21 cellular contexts compared by ENCODE assay signal in genomic region chr5:61053937-61054336, GRCh38.
DNase-seq lines count a peak whose midpoint lies in the region; ATAC-seq and TF ChIP-seq lines count a peak whose summit lies in the region.
"Had no signal": no experiment of that assay in that cellular context is flagged by ENCODE, and none has a peak within 500 bp of the region (broad histone marks: within the 10 kb centered on the region; RNA-seq: fewer than 3 reads in every experiment).

No MANE protein-coding gene starts in this region.

- H3K79me1 ChIP-seq in mesenchymal stem cell (replicated peaks; ENCODE audit: low read length, poor library complexity, severe bottlenecking) = peaks cover 3% of the 10 kb centered on the region

- no peak overlapping the region for H3K4me2 ChIP-seq in GM23248 (ENCODE audit: unreplicated experiment)
- H3K4me2 ChIP-seq in mesenchymal stem cell (ENCODE audit: low read length, poor library complexity, severe bottlenecking) = peak overlapping the region; percentile 5

- H3K36me3 ChIP-seq in GM23248 (ENCODE audit: low read depth) = no peaks in the 10 kb centered on the region
- no peaks in the 10 kb centered on the region for H3K36me3 ChIP-seq in RWPE2 (ENCODE audit: low read depth)
- H3K36me3 ChIP-seq in mesenchymal stem cell (ENCODE audit: control insufficient read depth in 1 of 2, insufficient read depth in 2 of 2, low read depth in 1 of 2, low read length in 2 of 2) = no peaks in the 10 kb centered on the region
- no peaks in the 10 kb centered on the region for H3K36me3 ChIP-seq in effector memory CD4-positive, alpha-beta T cell (ENCODE audit: control insufficient read depth, insufficient read depth, low read length)
- no peaks in the 10 kb centered on the region for H3K36me3 ChIP-seq in naive thymus-derived CD4-positive, alpha-beta T cell (ENCODE audit: control insufficient read depth in 2 of 3, insufficient read depth in 3 of 3, low read length in 3 of 3)
- H3K36me3 ChIP-seq: uterus had no signal

- CTCF ChIA-PET in naive thymus-derived CD4-positive, alpha-beta T cell (lab: Charles Lee) = no interaction called here

- peaks cover 21% of the 10 kb centered on the region for H3F3A ChIP-seq in GM23248 (ENCODE audit: insufficient read depth)

- H2AFZ ChIP-seq in GM23248 (no peak overlapping the region), mesenchymal stem cell (ENCODE audit: low read depth, low read length) (no peak overlapping the region)

- no peak overlapping the region for H2BK12ac ChIP-seq in mesenchymal stem cell (ENCODE audit: low read length in 2 of 2)

- 33 to 44% methylated on average over 2 of the region's 2 CpGs for WGBS in GM23248 (ENCODE audit: low coverage in 1 of 2, low lambda C conversion rate in 2 of 2, missing lambda C conversion rate in 2 of 2), 2 experiments
- 39% methylated on average over 2 of the region's 2 CpGs for whole genome bisulfite sequencing in mesenchymal stem cell

- H3K9me3 ChIP-seq in GM23248 (ENCODE audit: low read depth) = no peaks in the 10 kb centered on the region
- H3K9me3 ChIP-seq in RWPE2 (ENCODE audit: severe bottlenecking) = no peaks in the 10 kb centered on the region
- H3K9me3 ChIP-seq in mesenchymal stem cell (ENCODE audit: control insufficient read depth, low read length) = no peaks in the 10 kb centered on the region
- no peaks in the 10 kb centered on the region for H3K9me3 ChIP-seq in effector memory CD4-positive, alpha-beta T cell (ENCODE audit: control insufficient read depth, low read length)
- H3K9me3 ChIP-seq in naive thymus-derived CD4-positive, alpha-beta T cell (ENCODE audit: control insufficient read depth in 2 of 3, low read length in 3 of 3) = no peaks in the 10 kb centered on the region
- H3K9me3 ChIP-seq: uterus had no signal

- DNase-seq in GM23248 = peak; percentile 60
- DNase-seq in RWPE2 (ENCODE audit: low spot score) = no peak
- peak; percentile 52 for DNase-seq in epithelial cell of proximal tubule (ENCODE audit: low read depth)
- DNase-seq in mesenchymal stem cell = peak; percentile 32
- no peak for DNase-seq in effector memory CD4-positive, alpha-beta T cell
- DNase-seq in naive thymus-derived CD4-positive, alpha-beta T cell = no peak
- no peak for DNase-seq in effector CD8-positive, alpha-beta T cell (lab: John Stamatoyannopoulos, UW)
- DNase-seq in SW480 (ENCODE audit: low spot score) = no peak
- DNase-seq: activated CD4-positive, alpha-beta T cell treated with anti-CD3 and anti-CD28 coated beads for 48 hours; effector memory CD8-positive, alpha-beta T cell; H9; left ventricle myocardium superior; NCI-H187; NCI-H748 treated with DMSO at 0.1 percent for 48 hours; nephron progenitor cell; posterior cingulate gyrus; SIG-M5; uterus had no signal

- no peak overlapping the region for H4K8ac ChIP-seq in mesenchymal stem cell (ENCODE audit: low read length)

- no peak overlapping the region for H2AK5ac ChIP-seq in mesenchymal stem cell (ENCODE audit: low read length, severe bottlenecking)

- H3K79me2 ChIP-seq in GM23248 (ENCODE audit: insufficient read depth) = peaks cover 52% of the 10 kb centered on the region

- H3K9me2 ChIP-seq in GM23248 (ENCODE audit: insufficient read depth) = no peaks in the 10 kb centered on the region

- H3K27me3 Mint-ChIP-seq in naive thymus-derived CD4-positive, alpha-beta T cell = no peaks in the 10 kb centered on the region
- H3K27me3 Mint-ChIP-seq: effector memory CD8-positive, alpha-beta T cell had no signal

- H3K27ac ChIP-seq in GM23248 (peak overlapping the region; percentile 58; the same call in 1 of the 2 replicates), RWPE2 (ENCODE audit: poor library complexity, severe bottlenecking) (peak overlapping the region; percentile 70), mesenchymal stem cell (ENCODE audit: low read length, poor library complexity, severe bottlenecking) (no peak overlapping the region)
- no peak overlapping the region for H3K27ac ChIP-seq in effector memory CD4-positive, alpha-beta T cell (ENCODE audit: insufficient read depth, low read length, poor library complexity, severe bottlenecking)
- no peak overlapping the region for H3K27ac ChIP-seq in naive thymus-derived CD4-positive, alpha-beta T cell (ENCODE audit: low read depth, low read length)
- H3K27ac ChIP-seq: uterus had no signal

- H2BK5ac ChIP-seq in mesenchymal stem cell (ENCODE audit: low read depth, low read length, poor library complexity, severe bottlenecking) = no peak overlapping the region

- H3K9ac ChIP-seq in GM23248 (no peak overlapping the region), mesenchymal stem cell (ENCODE audit: low read length) (peak overlapping the region; percentile 56)

- in situ Hi-C loops in GM23248 (cut with MboI) = no loop called here

- 0 out of 3 replicates have a peak, but pooled peaks have one; percentile 19 for ATAC-seq in RWPE2 (ENCODE audit: low read depth)
- ATAC-seq in naive thymus-derived CD4-positive, alpha-beta T cell = no peak
- ATAC-seq: activated naive CD4-positive, alpha-beta T cell treated with anti-CD3 and anti-CD28 coated beads, Interleukin-2, amount 50 U/mL, for 72 hours; effector memory CD8-positive, alpha-beta T cell; K562; left ventricle myocardium superior had no signal

- no peak overlapping the region for H3K4ac ChIP-seq in mesenchymal stem cell (ENCODE audit: low read depth in 1 of 2, low read length in 2 of 2)

- peaks cover 0 to 12% (median 4%) of the 10 kb centered on the region in 5 donors for H3K36me3 Mint-ChIP-seq in naive thymus-derived CD4-positive, alpha-beta T cell

- no peaks in the 10 kb centered on the region for H3K27me3 ChIP-seq in GM23248 (replicated peaks; ENCODE audit: insufficient read depth)
- no peaks in the 10 kb centered on the region for H3K27me3 ChIP-seq in RWPE2 (ENCODE audit: insufficient read depth, poor library complexity, severe bottlenecking)
- no peaks in the 10 kb centered on the region for H3K27me3 ChIP-seq in mesenchymal stem cell (ENCODE audit: control insufficient read depth in 1 of 2, insufficient read depth in 1 of 2, low read length in 2 of 2)
- no peaks in the 10 kb centered on the region for H3K27me3 ChIP-seq in effector memory CD4-positive, alpha-beta T cell (replicated peaks; ENCODE audit: control insufficient read depth, insufficient read depth, low read length, poor library complexity, severe bottlenecking)
- no peaks in the 10 kb centered on the region for H3K27me3 ChIP-seq in naive thymus-derived CD4-positive, alpha-beta T cell (ENCODE audit: control insufficient read depth in 2 of 2, insufficient read depth in 2 of 2, low read length in 2 of 2)
- H3K27me3 ChIP-seq: uterus had no signal

- H3K18ac ChIP-seq in mesenchymal stem cell (ENCODE audit: low read depth in 1 of 2, low read length in 2 of 2) = no peak overlapping the region

- no peak overlapping the region for H3K14ac ChIP-seq in mesenchymal stem cell (ENCODE audit: low read length in 2 of 2)

- no peak overlapping the region for H3K27ac Mint-ChIP-seq in naive thymus-derived CD4-positive, alpha-beta T cell
- H3K27ac Mint-ChIP-seq: activated naive CD4-positive, alpha-beta T cell treated with anti-CD3 and anti-CD28 coated beads, Interleukin-2, amount 50 U/mL, for 72 hours; effector memory CD8-positive, alpha-beta T cell; H9; nephron progenitor cell; T-helper 1 cell treated with Interleukin-12 subunit alpha and Interleukin-12 subunit beta and Interleukin-4 antibody, amounts not matched to agents 30 μg/mL and 1 μg/mL, for 36 hours had no signal

- peaks cover 0 to 3% (median 0%) of the 10 kb centered on the region in 7 donors for H3K4me1 Mint-ChIP-seq in naive thymus-derived CD4-positive, alpha-beta T cell

- H3K9me3 Mint-ChIP-seq in naive thymus-derived CD4-positive, alpha-beta T cell = no peaks in the 10 kb centered on the region
- H3K9me3 Mint-ChIP-seq: activated naive CD4-positive, alpha-beta T cell treated with anti-CD3 and anti-CD28 coated beads, Interleukin-2, amount 50 U/mL, for 72 hours; effector memory CD8-positive, alpha-beta T cell; H9; nephron progenitor cell; T-helper 1 cell treated with Interleukin-12 subunit alpha and Interleukin-12 subunit beta and Interleukin-4 antibody, amounts not matched to agents 30 μg/mL and 1 μg/mL, for 36 hours had no signal

- TF ChIP-seq CTCF in RWPE2 (IDR thresholded peaks at IDR 0.05; ENCODE audit: poor library complexity, severe bottlenecking) (no peak), epithelial cell of proximal tubule (conservative IDR thresholded peaks at IDR 0.05; ENCODE audit: low read depth, low read length) (no peak)

- H2BK15ac ChIP-seq in mesenchymal stem cell (ENCODE audit: low read depth, poor library complexity, severe bottlenecking) = no peak overlapping the region

- POLR2A ChIA-PET in naive thymus-derived CD4-positive, alpha-beta T cell (lab: Charles Lee) = no interaction called here

- H4K91ac ChIP-seq in mesenchymal stem cell (ENCODE audit: low read length) = no peak overlapping the region

- H4K20me1 ChIP-seq in GM23248 (ENCODE audit: insufficient read depth) = no peaks in the 10 kb centered on the region

- no peak overlapping the region for H3K4me3 Mint-ChIP-seq in naive thymus-derived CD4-positive, alpha-beta T cell
- H3K4me3 Mint-ChIP-seq: effector memory CD8-positive, alpha-beta T cell; H9; nephron progenitor cell; T-helper 1 cell treated with Interleukin-12 subunit alpha and Interleukin-12 subunit beta and Interleukin-4 antibody, amounts not matched to agents 30 μg/mL and 1 μg/mL, for 36 hours had no signal

- H3K4me1 ChIP-seq in GM23248 (ENCODE audit: insufficient read depth) = peaks cover 44% of the 10 kb centered on the region
- H3K4me1 ChIP-seq in RWPE2 (ENCODE audit: insufficient read depth, poor library complexity, severe bottlenecking) = peaks cover 41% of the 10 kb centered on the region
- peaks cover 2% of the 10 kb centered on the region for H3K4me1 ChIP-seq in mesenchymal stem cell (ENCODE audit: control insufficient read depth, insufficient read depth, low read depth, low read length)
- no peaks in the 10 kb centered on the region for H3K4me1 ChIP-seq in effector memory CD4-positive, alpha-beta T cell (ENCODE audit: control insufficient read depth, insufficient read depth, low read length, poor library complexity, severe bottlenecking)
- no peaks in the 10 kb centered on the region for H3K4me1 ChIP-seq in naive thymus-derived CD4-positive, alpha-beta T cell (ENCODE audit: control insufficient read depth in 2 of 2, insufficient read depth in 2 of 2, low read length in 2 of 2)
- H3K4me1 ChIP-seq: uterus had no signal

- H3K4me3 ChIP-seq in GM23248 (no peak overlapping the region), RWPE2 (ENCODE audit: severe bottlenecking) (no peak overlapping the region), epithelial cell of proximal tubule (ENCODE audit: low read depth, low read length) (no peak overlapping the region), mesenchymal stem cell (ENCODE audit: insufficient read depth in 1 of 2, low read depth in 1 of 2, low read length in 2 of 2) (no peak overlapping the region)
- no peak overlapping the region for H3K4me3 ChIP-seq in effector memory CD4-positive, alpha-beta T cell (ENCODE audit: insufficient read depth, low read depth, low read length, poor library complexity, severe bottlenecking)
- no peak overlapping the region for H3K4me3 ChIP-seq in naive thymus-derived CD4-positive, alpha-beta T cell (ENCODE audit: low read length)
- H3K4me3 ChIP-seq: K562, uterus had no signal

- H3K23ac ChIP-seq in mesenchymal stem cell (ENCODE audit: low read length in 2 of 2) = no peak overlapping the region

- intact Hi-C loops in naive thymus-derived CD4-positive, alpha-beta T cell (cut with micrococcal nuclease) = no loop called here

- no peak overlapping the region for H2BK120ac ChIP-seq in mesenchymal stem cell (ENCODE audit: low read depth, low read length)

Comparison
In these comparisons a context has a peak if more than half of its experiments do, and no peak if none do; other contexts are left out.
1. DNase-seq: peak in GM23248 (single experiment), epithelial cell of proximal tubule (single experiment) and mesenchymal stem cell (single experiment); none in RWPE2 (single experiment), effector memory CD4-positive, alpha-beta T cell (0 of 3), naive thymus-derived CD4-positive, alpha-beta T cell (0 of 9), effector CD8-positive, alpha-beta T cell (single experiment) and SW480 (single experiment).
2. H3K27ac ChIP-seq: peak in GM23248 (single experiment) and RWPE2 (single experiment); none in mesenchymal stem cell (single experiment), effector memory CD4-positive, alpha-beta T cell (single experiment) and naive thymus-derived CD4-positive, alpha-beta T cell (single experiment).